In the genomic region with DNA sequence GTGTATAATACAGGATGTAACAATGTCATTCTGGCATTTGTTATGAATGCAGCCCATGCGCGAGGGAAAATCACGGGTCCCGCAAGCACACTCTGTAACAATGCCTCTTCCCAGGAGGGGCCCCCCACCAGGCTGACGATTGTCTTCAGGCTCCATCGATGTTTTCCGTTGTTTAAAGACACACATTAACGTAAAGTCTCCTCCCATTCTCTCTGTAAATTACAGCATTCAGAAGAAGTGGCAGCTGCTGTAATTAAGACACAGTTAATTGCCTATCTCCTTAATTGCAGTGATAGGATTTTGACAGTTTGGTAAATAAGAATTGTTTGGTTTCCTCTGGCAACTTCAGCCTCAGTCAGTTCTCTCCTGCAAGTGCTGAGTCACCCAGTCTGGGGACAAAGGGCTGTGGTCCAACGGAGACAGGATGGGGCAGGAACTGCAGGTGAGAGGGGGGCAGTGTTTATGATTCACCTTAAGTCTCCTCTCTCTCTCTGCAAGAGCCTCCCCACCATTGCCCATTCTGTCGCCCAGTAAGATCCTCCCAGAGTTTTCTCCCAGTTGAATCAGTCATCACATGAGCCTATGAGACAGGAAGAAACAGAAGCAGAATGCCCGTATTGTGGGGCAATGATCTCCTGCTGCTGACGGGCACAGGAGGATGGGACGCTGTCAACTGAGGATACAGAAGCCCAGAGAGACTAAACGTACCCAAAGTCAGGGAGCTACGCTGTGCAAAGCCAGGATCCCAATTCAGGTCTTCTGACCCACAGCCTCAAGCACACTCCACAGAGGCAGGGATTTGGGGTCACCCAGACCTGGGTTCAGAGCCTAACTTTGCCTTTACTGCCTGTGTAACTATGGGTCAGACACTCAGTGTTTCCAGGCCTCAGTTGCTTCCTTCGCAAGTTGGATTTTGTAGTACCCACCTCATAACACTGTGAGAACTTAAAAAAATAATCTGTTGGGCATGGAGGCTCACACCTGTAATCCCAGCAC, we compare ENCODE assay signal across 1 cellular context.
TF ChIP-seq lines count a peak whose summit lies in the region.

No MANE protein-coding gene starts in this region.

TF ChIP-seq in K562, 482 proteins besides CTCF, POLR2A, EP300 and RAD21 (continued from another document):
- TF ChIP-seq, protein P1, sequence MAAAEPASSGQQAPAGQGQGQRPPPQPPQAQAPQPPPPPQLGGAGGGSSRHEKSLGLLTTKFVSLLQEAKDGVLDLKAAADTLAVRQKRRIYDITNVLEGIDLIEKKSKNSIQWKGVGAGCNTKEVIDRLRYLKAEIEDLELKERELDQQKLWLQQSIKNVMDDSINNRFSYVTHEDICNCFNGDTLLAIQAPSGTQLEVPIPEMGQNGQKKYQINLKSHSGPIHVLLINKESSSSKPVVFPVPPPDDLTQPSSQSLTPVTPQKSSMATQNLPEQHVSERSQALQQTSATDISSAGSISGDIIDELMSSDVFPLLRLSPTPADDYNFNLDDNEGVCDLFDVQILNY (CRISPR knock-in tag; IDR thresholded peaks at IDR 0.05): no peak
- no peak for TF ChIP-seq SRSF3 (IDR thresholded peaks at IDR 0.05; ENCODE audit: insufficient read depth, low read length)
- peak; percentile 68; the same call in 1 of the 2 replicates for TF ChIP-seq SMARCE1 (IDR thresholded peaks at IDR 0.05)
- TF ChIP-seq TAF9B (IDR thresholded peaks at IDR 0.05; ENCODE audit: partially characterized antibody): no peak
- peak; percentile 86 for TF ChIP-seq MAFF (IDR thresholded peaks at IDR 0.05; ENCODE audit: low read length)
- TF ChIP-seq RHOXF2B (CRISPR knock-in tag; conservative IDR thresholded peaks at IDR 0.05): no peak
- no peak for TF ChIP-seq ZNF785 (CRISPR knock-in tag; IDR thresholded peaks at IDR 0.05)
- 0 out of 2 replicates have a peak, but pooled peaks have one; percentile 3 for TF ChIP-seq NFRKB (IDR thresholded peaks at IDR 0.05; ENCODE audit: low read depth)
- no peak for TF ChIP-seq PTBP1 (IDR thresholded peaks at IDR 0.05; ENCODE audit: low read depth, low read length)
- no peak for TF ChIP-seq ZSCAN32 (CRISPR knock-in tag; IDR thresholded peaks at IDR 0.05)
- TF ChIP-seq ZNF695 (CRISPR knock-in tag; IDR thresholded peaks at IDR 0.05): no peak
- peak; percentile 94 for TF ChIP-seq C11orf30 (IDR thresholded peaks at IDR 0.05; ENCODE audit: low read depth)
- TF ChIP-seq ZNF76 (CRISPR knock-in tag; IDR thresholded peaks at IDR 0.05; ENCODE audit: borderline replicate concordance): peak; percentile 44; the same call in 1 of the 2 replicates
- peak; percentile 94 for TF ChIP-seq ZNF316 (IDR thresholded peaks at IDR 0.05)
- TF ChIP-seq, protein P2, sequence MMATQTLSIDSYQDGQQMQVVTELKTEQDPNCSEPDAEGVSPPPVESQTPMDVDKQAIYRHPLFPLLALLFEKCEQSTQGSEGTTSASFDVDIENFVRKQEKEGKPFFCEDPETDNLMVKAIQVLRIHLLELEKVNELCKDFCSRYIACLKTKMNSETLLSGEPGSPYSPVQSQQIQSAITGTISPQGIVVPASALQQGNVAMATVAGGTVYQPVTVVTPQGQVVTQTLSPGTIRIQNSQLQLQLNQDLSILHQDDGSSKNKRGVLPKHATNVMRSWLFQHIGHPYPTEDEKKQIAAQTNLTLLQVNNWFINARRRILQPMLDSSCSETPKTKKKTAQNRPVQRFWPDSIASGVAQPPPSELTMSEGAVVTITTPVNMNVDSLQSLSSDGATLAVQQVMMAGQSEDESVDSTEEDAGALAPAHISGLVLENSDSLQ (IDR thresholded peaks at IDR 0.05): peak; percentile 56
- TF ChIP-seq, protein P3, sequence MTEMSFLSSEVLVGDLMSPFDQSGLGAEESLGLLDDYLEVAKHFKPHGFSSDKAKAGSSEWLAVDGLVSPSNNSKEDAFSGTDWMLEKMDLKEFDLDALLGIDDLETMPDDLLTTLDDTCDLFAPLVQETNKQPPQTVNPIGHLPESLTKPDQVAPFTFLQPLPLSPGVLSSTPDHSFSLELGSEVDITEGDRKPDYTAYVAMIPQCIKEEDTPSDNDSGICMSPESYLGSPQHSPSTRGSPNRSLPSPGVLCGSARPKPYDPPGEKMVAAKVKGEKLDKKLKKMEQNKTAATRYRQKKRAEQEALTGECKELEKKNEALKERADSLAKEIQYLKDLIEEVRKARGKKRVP (CRISPR knock-in tag; IDR thresholded peaks at IDR 0.05): no peak
- TF ChIP-seq ZNF197 (CRISPR knock-in tag; IDR thresholded peaks at IDR 0.05; ENCODE audit: low read depth): no peak
- TF ChIP-seq FOXJ2 (tag; IDR thresholded peaks at IDR 0.05): peak; percentile 95
- TF ChIP-seq, protein P4, sequence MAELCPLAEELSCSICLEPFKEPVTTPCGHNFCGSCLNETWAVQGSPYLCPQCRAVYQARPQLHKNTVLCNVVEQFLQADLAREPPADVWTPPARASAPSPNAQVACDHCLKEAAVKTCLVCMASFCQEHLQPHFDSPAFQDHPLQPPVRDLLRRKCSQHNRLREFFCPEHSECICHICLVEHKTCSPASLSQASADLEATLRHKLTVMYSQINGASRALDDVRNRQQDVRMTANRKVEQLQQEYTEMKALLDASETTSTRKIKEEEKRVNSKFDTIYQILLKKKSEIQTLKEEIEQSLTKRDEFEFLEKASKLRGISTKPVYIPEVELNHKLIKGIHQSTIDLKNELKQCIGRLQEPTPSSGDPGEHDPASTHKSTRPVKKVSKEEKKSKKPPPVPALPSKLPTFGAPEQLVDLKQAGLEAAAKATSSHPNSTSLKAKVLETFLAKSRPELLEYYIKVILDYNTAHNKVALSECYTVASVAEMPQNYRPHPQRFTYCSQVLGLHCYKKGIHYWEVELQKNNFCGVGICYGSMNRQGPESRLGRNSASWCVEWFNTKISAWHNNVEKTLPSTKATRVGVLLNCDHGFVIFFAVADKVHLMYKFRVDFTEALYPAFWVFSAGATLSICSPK (IDR thresholded peaks at IDR 0.05; ENCODE audit: borderline replicate concordance): no peak
- no peak for TF ChIP-seq GABPB1 (CRISPR knock-in tag; IDR thresholded peaks at IDR 0.05)
- TF ChIP-seq SOX6 (IDR thresholded peaks at IDR 0.05): peak; percentile 77
- TF ChIP-seq, protein P5, sequence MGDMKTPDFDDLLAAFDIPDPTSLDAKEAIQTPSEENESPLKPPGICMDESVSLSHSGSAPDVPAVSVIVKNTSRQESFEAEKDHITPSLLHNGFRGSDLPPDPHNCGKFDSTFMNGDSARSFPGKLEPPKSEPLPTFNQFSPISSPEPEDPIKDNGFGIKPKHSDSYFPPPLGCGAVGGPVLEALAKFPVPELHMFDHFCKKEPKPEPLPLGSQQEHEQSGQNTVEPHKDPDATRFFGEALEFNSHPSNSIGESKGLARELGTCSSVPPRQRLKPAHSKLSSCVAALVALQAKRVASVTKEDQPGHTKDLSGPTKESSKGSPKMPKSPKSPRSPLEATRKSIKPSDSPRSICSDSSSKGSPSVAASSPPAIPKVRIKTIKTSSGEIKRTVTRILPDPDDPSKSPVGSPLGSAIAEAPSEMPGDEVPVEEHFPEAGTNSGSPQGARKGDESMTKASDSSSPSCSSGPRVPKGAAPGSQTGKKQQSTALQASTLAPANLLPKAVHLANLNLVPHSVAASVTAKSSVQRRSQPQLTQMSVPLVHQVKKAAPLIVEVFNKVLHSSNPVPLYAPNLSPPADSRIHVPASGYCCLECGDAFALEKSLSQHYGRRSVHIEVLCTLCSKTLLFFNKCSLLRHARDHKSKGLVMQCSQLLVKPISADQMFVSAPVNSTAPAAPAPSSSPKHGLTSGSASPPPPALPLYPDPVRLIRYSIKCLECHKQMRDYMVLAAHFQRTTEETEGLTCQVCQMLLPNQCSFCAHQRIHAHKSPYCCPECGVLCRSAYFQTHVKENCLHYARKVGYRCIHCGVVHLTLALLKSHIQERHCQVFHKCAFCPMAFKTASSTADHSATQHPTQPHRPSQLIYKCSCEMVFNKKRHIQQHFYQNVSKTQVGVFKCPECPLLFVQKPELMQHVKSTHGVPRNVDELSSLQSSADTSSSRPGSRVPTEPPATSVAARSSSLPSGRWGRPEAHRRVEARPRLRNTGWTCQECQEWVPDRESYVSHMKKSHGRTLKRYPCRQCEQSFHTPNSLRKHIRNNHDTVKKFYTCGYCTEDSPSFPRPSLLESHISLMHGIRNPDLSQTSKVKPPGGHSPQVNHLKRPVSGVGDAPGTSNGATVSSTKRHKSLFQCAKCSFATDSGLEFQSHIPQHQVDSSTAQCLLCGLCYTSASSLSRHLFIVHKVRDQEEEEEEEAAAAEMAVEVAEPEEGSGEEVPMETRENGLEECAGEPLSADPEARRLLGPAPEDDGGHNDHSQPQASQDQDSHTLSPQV (IDR thresholded peaks at IDR 0.05): peak; percentile 35; the same call in 1 of the 2 replicates
- TF ChIP-seq, protein P6, sequence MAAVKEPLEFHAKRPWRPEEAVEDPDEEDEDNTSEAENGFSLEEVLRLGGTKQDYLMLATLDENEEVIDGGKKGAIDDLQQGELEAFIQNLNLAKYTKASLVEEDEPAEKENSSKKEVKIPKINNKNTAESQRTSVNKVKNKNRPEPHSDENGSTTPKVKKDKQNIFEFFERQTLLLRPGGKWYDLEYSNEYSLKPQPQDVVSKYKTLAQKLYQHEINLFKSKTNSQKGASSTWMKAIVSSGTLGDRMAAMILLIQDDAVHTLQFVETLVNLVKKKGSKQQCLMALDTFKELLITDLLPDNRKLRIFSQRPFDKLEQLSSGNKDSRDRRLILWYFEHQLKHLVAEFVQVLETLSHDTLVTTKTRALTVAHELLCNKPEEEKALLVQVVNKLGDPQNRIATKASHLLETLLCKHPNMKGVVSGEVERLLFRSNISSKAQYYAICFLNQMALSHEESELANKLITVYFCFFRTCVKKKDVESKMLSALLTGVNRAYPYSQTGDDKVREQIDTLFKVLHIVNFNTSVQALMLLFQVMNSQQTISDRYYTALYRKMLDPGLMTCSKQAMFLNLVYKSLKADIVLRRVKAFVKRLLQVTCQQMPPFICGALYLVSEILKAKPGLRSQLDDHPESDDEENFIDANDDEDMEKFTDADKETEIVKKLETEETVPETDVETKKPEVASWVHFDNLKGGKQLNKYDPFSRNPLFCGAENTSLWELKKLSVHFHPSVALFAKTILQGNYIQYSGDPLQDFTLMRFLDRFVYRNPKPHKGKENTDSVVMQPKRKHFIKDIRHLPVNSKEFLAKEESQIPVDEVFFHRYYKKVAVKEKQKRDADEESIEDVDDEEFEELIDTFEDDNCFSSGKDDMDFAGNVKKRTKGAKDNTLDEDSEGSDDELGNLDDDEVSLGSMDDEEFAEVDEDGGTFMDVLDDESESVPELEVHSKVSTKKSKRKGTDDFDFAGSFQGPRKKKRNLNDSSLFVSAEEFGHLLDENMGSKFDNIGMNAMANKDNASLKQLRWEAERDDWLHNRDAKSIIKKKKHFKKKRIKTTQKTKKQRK (IDR thresholded peaks at IDR 0.05; ENCODE audit: borderline replicate concordance, low read depth, low read length): no peak
- TF ChIP-seq ZNF263 (CRISPR knock-in tag; IDR thresholded peaks at IDR 0.05; ENCODE audit: borderline replicate concordance): no peak
- TF ChIP-seq PYGO2 (tag; IDR thresholded peaks at IDR 0.05): no peak
- TF ChIP-seq ZSCAN29 (IDR thresholded peaks at IDR 0.05): no peak
- peak; percentile 59 for TF ChIP-seq SMAD4 (CRISPR knock-in tag; conservative IDR thresholded peaks at IDR 0.05)
- TF ChIP-seq ZNF766 (CRISPR knock-in tag; conservative IDR thresholded peaks at IDR 0.05): no peak
